14 cellular contexts compared by ENCODE assay signal in the genomic region with DNA sequence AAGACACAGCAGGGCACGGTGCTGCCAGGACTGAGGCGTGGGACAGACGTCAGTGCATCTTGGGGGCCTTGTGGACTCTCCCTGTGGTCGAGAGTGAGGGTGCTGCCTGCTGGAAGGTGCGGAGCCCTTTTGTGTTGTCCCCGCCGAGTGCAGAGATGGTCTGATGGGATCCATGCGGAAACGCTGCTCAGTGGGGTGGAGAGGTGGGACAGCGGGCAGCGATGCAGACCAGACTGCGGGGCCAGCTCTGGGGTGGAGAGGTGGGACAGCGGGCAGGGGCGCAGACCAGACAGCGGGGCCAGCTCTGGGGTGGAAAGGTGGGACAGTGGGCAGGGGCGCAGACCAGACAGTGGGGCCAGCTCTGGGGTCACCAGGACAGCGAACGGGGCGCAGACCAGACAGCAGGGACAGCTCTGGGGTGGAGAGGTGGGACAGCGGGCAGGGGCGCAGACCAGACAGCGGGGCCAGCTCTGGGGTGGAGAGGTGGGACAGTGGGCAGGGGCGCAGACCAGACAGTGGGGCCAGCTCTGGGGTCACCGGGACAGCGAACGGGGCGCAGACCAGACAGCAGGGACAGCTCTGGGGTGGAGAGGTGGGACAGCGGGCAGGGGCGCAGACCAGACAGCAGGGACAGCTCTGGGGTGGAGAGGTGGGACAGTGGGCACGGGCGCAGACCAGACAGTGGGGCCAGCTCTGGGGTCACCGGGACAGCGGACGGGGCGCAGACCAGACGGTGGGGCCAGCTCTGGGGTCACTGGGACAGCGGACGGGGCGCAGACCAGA. TPM values are rescaled to one million over a fixed set of nuclear protein-coding genes. Genes with fewer than 3 reads are reported as not detected.
"Had no signal": no experiment of that assay in that cellular context is flagged by ENCODE, and none has a peak within 500 bp of the region (broad histone marks: within the 10 kb centered on the region; RNA-seq: fewer than 3 reads in every experiment).

No MANE protein-coding gene starts in this region.

RNA-seq across cellular contexts. Expression of gene SYCE3, which starts 45.5 kb away (rescaled TPM):
- total RNA-seq: cerebellum, colonic mucosa, dermis microvascular lymphatic vessel endothelial cell, esophagus mucosa, gastrocnemius medialis, left cardiac atrium, left lung, left ventricle myocardium superior, lower leg skin, lung, mammary epithelial cell, mononuclear cell, mucosa of gallbladder had no signal
- polyA plus RNA-seq: heart right ventricle had no signal
